ENCODE assay signal across 9 cellular contexts in the genomic region with DNA sequence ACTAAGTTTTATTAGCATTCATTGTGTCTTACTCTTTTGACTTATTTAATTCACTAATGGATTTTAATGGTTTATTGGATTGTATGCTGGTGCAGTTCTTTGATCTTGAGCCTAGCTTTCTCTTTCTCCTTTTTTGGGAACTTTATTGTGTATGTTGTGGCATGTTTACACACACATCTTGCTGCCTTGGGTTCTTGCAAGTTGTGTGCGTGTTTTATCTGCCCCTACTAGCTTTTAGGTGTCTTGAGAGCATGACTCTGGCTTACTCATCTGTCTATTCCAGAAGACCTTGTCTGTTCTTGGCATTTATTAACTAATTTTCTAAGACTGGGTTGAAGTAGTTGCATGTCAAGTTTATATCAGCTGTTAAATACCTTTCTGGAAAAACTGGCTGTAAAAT. TPM values are rescaled to one million over a fixed set of nuclear protein-coding genes. Genes with fewer than 3 reads are reported as not detected.
A peak's percentile ranks its signal among the peaks of the same experiment; 100 is the strongest.
DNase-seq lines count a peak whose midpoint lies in the region; ATAC-seq and TF ChIP-seq lines count a peak whose summit lies in the region.
"Had no signal": no experiment of that assay in that cellular context is flagged by ENCODE, and none has a peak within 500 bp of the region (broad histone marks: within the 10 kb centered on the region; RNA-seq: fewer than 3 reads in every experiment).

No MANE protein-coding gene starts in this region.

- BruUV-seq in PC-3 (replicated peaks; lab: Mats Ljungman, UMichigan), result no TSS peak

- H3K9me2 ChIP-seq in DOHH2 (replicated peaks; ENCODE audit: control insufficient read depth, low read length), result no peaks in the 10 kb centered on the region
- H3K9me2 ChIP-seq in PC-3 (replicated peaks; ENCODE audit: low read length), result no peaks in the 10 kb centered on the region

- POLR2A ChIA-PET in PC-3 (lab: Charles Lee; ENCODE audit: unreplicated experiment), result interaction anchor here (0.5 to 0.7 kb wide), 2 partner anchors 45 to 100 kb away, joined by 3 to 4 read pairs; no protein-coding TSS in a partner anchor

- H3K4me1 ChIP-seq in DOHH2 (ENCODE audit: control insufficient read depth, low read length) (peaks cover 44% of the 10 kb centered on the region), PC-3 (ENCODE audit: insufficient read depth, low read length) (peaks cover 35% of the 10 kb centered on the region), parathyroid adenoma (peaks cover 3% of the 10 kb centered on the region)

- H2AFZ ChIP-seq in PC-3 (ENCODE audit: low read length), result no peak overlapping the region
- H2AFZ ChIP-seq in parathyroid adenoma, result no peak overlapping the region

- H3K4me2 ChIP-seq in DOHH2 (ENCODE audit: low read length), result peak overlapping the region; percentile 95
- H3K4me2 ChIP-seq in PC-3 (ENCODE audit: low read length), result peak overlapping the region; percentile 92
- peak overlapping the region; percentile 19 for H3K4me2 ChIP-seq in parathyroid adenoma (ENCODE audit: low read length)

- ATAC-seq in PC-3 (no peak), HG03521 (IDR thresholded peaks at IDR 0.05; ENCODE audit: unreplicated experiment) (no peak), HG03520 (IDR thresholded peaks at IDR 0.05; ENCODE audit: unreplicated experiment) (no peak), HG03342 (IDR thresholded peaks at IDR 0.05; ENCODE audit: unreplicated experiment) (no peak)

- H3K27me3 ChIP-seq in DOHH2 (ENCODE audit: control insufficient read depth, low read length) (no peaks in the 10 kb centered on the region; the same call in 1 of the 2 replicates), PC-3 (ENCODE audit: low read length) (no peaks in the 10 kb centered on the region), parathyroid adenoma (ENCODE audit: control insufficient read depth, insufficient read depth, low read length) (no peaks in the 10 kb centered on the region)

- CTCF ChIA-PET in PC-3 (lab: Charles Lee), result interaction anchor here (0.7 to 0.9 kb wide), 2 partner anchors 47 to 151 kb away, joined by 3 to 5 read pairs; no protein-coding TSS in a partner anchor

- TF ChIP-seq CTCF in DOHH2 (IDR thresholded peaks at IDR 0.05; ENCODE audit: low read depth, low read length, poor library complexity, severe bottlenecking) (no peak), PC-3 (conservative IDR thresholded peaks at IDR 0.05; ENCODE audit: low read depth, low read length) (no peak), parathyroid adenoma (IDR thresholded peaks at IDR 0.05) (no peak)

- H3K9me3 ChIP-seq in DOHH2 (ENCODE audit: control insufficient read depth, insufficient read depth, low read length) (no peaks in the 10 kb centered on the region), PC-3 (ENCODE audit: low read length) (no peaks in the 10 kb centered on the region), parathyroid adenoma (ENCODE audit: control insufficient read depth, low read length) (no peaks in the 10 kb centered on the region)

- H3K4me3 ChIP-seq in DOHH2 (ENCODE audit: low read length), result peak overlapping the region; percentile 87
- H3K4me3 ChIP-seq in PC-3 (ENCODE audit: low read length), result peak overlapping the region; percentile 72
- H3K4me3 ChIP-seq in parathyroid adenoma (ENCODE audit: low read depth, low read length), result no peak overlapping the region

- H3K36me3 ChIP-seq in DOHH2 (ENCODE audit: control insufficient read depth, low read length), result peaks cover 55% of the 10 kb centered on the region
- peaks cover 24% of the 10 kb centered on the region for H3K36me3 ChIP-seq in PC-3 (ENCODE audit: low read depth, low read length)
- no peaks in the 10 kb centered on the region for H3K36me3 ChIP-seq in parathyroid adenoma (ENCODE audit: control insufficient read depth, insufficient read depth, low read length)

- no peak overlapping the region for H3K27ac ChIP-seq in DOHH2 (ENCODE audit: low read depth, low read length)
- peak overlapping the region; percentile 78 for H3K27ac ChIP-seq in PC-3 (ENCODE audit: low read length)
- H3K27ac ChIP-seq in epithelial cell of prostate, result peak overlapping the region; percentile 89
- H3K27ac ChIP-seq in parathyroid adenoma, result no peak overlapping the region

- DNase-seq in PC-3 (peak; percentile 74), epithelial cell of prostate (ENCODE audit: low read depth, low spot score) (peak; percentile 60), NCI-H345 (lab: John Stamatoyannopoulos, UW) (no peak)
- DNase-seq: occipital lobe had no signal

- H3K9ac ChIP-seq in PC-3 (ENCODE audit: low read length) (peak overlapping the region; percentile 88), parathyroid adenoma (no peak overlapping the region)

- intact Hi-C loops in PC-3 (cut with micrococcal nuclease), result no loop called here

- H3F3A ChIP-seq in DOHH2 (ENCODE audit: control insufficient read depth, insufficient read depth) (no peaks in the 10 kb centered on the region), PC-3 (ENCODE audit: low read length, unreplicated experiment) (peaks cover 3% of the 10 kb centered on the region)

- H4K20me1 ChIP-seq in DOHH2 (ENCODE audit: control insufficient read depth, insufficient read depth, low read depth, low read length), result peaks cover 31% of the 10 kb centered on the region
- peaks cover 52% of the 10 kb centered on the region for H4K20me1 ChIP-seq in PC-3 (ENCODE audit: low read length)

- H3K79me2 ChIP-seq in DOHH2 (ENCODE audit: control insufficient read depth, low read length) (peaks cover 80% of the 10 kb centered on the region), PC-3 (ENCODE audit: low read length) (peaks cover 65% of the 10 kb centered on the region), parathyroid adenoma (peaks cover 16% of the 10 kb centered on the region)

RNA-seq across cellular contexts. Expression of a gene that starts 2.7 kb away (rescaled TPM):
- total RNA-seq in PC-3 (2014; rRNA removed), result 146 and 148 TPM in 2 replicates

RNA-seq across cellular contexts. Expression of a gene that starts 52.4 kb away (rescaled TPM):
- 15.2 and 24.0 TPM in 2 replicates for total RNA-seq in PC-3 (2014; rRNA removed)

Comparison
In these comparisons a context has a peak if more than half of its experiments do, and no peak if none do; other contexts are left out.
1. H3K27ac ChIP-seq: peak in PC-3 (single experiment) and epithelial cell of prostate (single experiment); none in DOHH2 (single experiment) and parathyroid adenoma (single experiment).
2. H3K4me2 ChIP-seq: peak in every context shown above with its lines; median percentile 95 in DOHH2; 92 in PC-3; 19 in parathyroid adenoma.